ENCODE assay signal across 8 cellular contexts in the genomic region with DNA sequence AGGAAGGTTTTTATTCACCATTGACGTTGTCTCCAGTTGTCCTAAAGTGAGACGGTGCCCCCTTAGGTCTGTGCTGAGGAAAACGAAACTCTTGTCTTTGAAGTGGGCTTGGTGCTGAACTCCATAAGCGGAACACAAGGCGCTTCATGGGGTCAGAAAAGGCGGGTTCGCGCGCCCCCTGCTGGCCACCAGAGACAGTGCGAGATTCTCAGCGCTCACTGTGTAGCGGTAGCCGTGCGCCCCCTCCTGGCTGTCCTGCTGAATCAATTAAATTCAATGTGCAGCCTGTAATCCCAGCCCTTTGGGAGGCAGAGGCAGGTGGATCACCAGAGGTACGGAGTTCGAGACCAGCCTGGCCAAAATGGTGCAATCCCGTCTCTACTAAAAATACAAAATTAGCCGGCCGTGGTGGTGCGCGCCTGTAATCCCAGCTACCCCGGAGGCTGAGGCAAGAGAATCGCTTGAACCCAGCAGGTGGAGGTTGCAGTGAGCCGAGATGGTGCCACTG.
A peak's percentile ranks its signal among the peaks of the same experiment; 100 is the strongest.
DNase-seq lines count a peak whose midpoint lies in the region; ATAC-seq and TF ChIP-seq lines count a peak whose summit lies in the region.

No MANE protein-coding gene starts in this region.

- intact Hi-C loops in lower leg skin (cut with DNase I; ENCODE audit: low total_unique reads), result loop anchor here (5.0 kb wide), 1 partner anchor 1902 kb away; no protein-coding TSS in a partner anchor

- ATAC-seq in GM19438 (IDR thresholded peaks at IDR 0.05; ENCODE audit: low read depth, unreplicated experiment) (peak; percentile 91), HG03469 (IDR thresholded peaks at IDR 0.05; ENCODE audit: unreplicated experiment) (peak; percentile 80)

- H3K4me3 ChIP-seq in choroid plexus epithelial cell (ENCODE audit: low read depth, low read length) (peak overlapping the region; percentile 23), lower leg skin (ENCODE audit: low read depth, poor library complexity, severe bottlenecking) (no peak overlapping the region)

- DNase-seq in C1 segment of cervical spinal cord (lab: John Stamatoyannopoulos, UW) (peak in 13 of 14 donors; percentile 10 to 76 (median 52)), NCI-H526 treated with DMSO at 0.1 percent for 48 hours (lab: John Stamatoyannopoulos, UW) (peak; percentile 20), choroid plexus epithelial cell (ENCODE audit: low read depth) (peak; percentile 82), lower leg skin (ENCODE audit: low spot score in 2 of 2) (peak; percentile 50 to 96)
- peak; percentile 88 for DNase-seq in activated CD4-positive, alpha-beta T cell treated with anti-CD3 and anti-CD28 coated beads for 48 hours
- peak; percentile 62 to 70 (median 63) for DNase-seq in stimulated activated CD4-positive, alpha-beta T cell treated with anti-CD3 and anti-CD28 coated beads, TNF-alpha, amount 100 ng/mL, for 4 hours (ENCODE audit: low read depth in 3 of 3)

- TF ChIP-seq POLR2A in lower leg skin (IDR thresholded peaks at IDR 0.05), result no peak

- 13 to 28% methylated on average over 23 to 24 of the region's 24 CpGs for WGBS in lower leg skin, 2 donors

- peak; percentile 91 for TF ChIP-seq CTCF in choroid plexus epithelial cell (conservative IDR thresholded peaks at IDR 0.05; ENCODE audit: low read depth, low read length)
- TF ChIP-seq CTCF in lower leg skin (IDR thresholded peaks at IDR 0.05), result peak in 1 of 3 donors; percentile 89

Comparison
In these comparisons a context has a peak if more than half of its experiments do, and no peak if none do; other contexts are left out.
1. DNase-seq: peak in every context shown above with its lines; median percentile 88 in activated CD4-positive, alpha-beta T cell treated with anti-CD3 and anti-CD28 coated beads for 48 hours; 82 in choroid plexus epithelial cell; 73 in lower leg skin; 63 in stimulated activated CD4-positive, alpha-beta T cell treated with anti-CD3 and anti-CD28 coated beads, TNF-alpha, amount 100 ng/mL, for 4 hours; 52 in C1 segment of cervical spinal cord; 20 in NCI-H526 treated with DMSO at 0.1 percent for 48 hours.